ENCODE assay signal across 12 cellular contexts in the genomic region with DNA sequence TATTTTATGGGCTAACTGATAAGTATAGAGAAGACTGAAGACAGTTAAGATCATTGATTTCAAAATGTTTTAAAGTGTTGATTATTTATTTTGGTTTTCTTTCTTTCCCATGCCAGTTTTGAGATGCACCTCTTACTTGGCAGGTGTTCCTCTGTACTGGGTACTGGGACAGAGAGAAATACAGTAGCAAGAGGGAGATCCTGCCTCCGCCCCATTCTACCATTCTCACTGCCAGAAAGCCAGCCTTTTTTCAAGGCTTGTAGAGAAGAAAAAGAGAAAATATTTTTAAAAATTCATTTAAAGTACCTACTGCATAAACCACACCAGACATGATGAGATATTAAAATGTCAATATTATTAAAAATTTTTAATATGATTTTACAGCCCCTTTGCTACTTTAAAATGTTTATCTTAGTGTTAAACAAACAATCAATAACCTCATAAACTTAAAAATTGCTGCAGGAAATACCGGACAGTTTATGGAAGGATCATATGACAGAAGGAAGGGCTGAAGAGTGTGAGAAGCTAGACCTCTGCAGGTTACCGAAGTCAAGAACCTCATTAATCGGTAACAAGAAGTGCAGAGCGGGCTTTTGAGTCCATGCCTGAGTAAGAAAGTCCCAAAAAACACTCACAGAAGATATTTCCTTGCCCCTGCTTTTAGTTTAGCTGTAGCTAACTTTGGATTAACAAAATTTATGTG.
DNase-seq lines count a peak whose midpoint lies in the region; ATAC-seq and TF ChIP-seq lines count a peak whose summit lies in the region.
"Had no signal": no experiment of that assay in that cellular context is flagged by ENCODE, and none has a peak within 500 bp of the region (broad histone marks: within the 10 kb centered on the region; RNA-seq: fewer than 3 reads in every experiment).

No MANE protein-coding gene starts in this region.

- CTCF ChIA-PET in HEK293T (lab: Yijun Ruan, JAX) = interaction anchor here (1.1 kb wide), 1 partner anchor 67 kb away, joined by 3 read pairs; no protein-coding TSS in a partner anchor

- H3K27ac ChIP-seq in osteoblast (ENCODE audit: low read depth, low read length) = peak overlapping the region; percentile 88

- peak overlapping the region; percentile 86 for H3K9ac ChIP-seq in adipocyte (ENCODE audit: low read length)

- DNase-seq in CD1c-positive myeloid dendritic cell (ENCODE audit: extremely low spot score) (peak; percentile 2), HEK293T (ENCODE audit: extremely low spot score) (peak; percentile 35), adipocyte (ENCODE audit: low read depth) (no peak), osteoblast (ENCODE audit: insufficient read length, low spot score, missing footprints) (no peak), foreskin melanocyte (no peak)
- DNase-seq in stimulated activated CD4-positive, alpha-beta T cell treated with anti-CD3 and anti-CD28 coated beads, Interleukin-4, amount 100 ng/mL, for 4 hours = no peak
- DNase-seq: activated CD4-positive, alpha-beta T cell treated with anti-CD3 and anti-CD28 coated beads for 48 hours; NCI-H1092 treated with DMSO at 0.1 percent for 48 hours; stimulated activated CD4-positive, alpha-beta T cell treated with anti-CD3 and anti-CD28 coated beads, Interleukin-1b, Interleukin-23, amount 100 ng/mL, for 48 hours; stimulated activated naive CD8-positive, alpha-beta T cell treated with anti-CD3 and anti-CD28 coated beads, Interleukin-15, Interleukin-2, amounts not matched to agents 100 U/mL and 50 U/mL, for 24 hours had no signal

- H4K20me1 ChIP-seq in osteoblast (ENCODE audit: insufficient read depth, low read length) = no peaks in the 10 kb centered on the region

- H3K4me3 ChIP-seq in adipocyte (ENCODE audit: low read length) (peak overlapping the region; percentile 78), osteoblast (ENCODE audit: insufficient read depth, low read length) (peak overlapping the region; percentile 62)
- H3K4me3 ChIP-seq: lung had no signal

- H3K9me3 ChIP-seq in adipocyte (ENCODE audit: control insufficient read depth, low read length) = no peaks in the 10 kb centered on the region
- H3K9me3 ChIP-seq in osteoblast (ENCODE audit: low read depth, low read length) = no peaks in the 10 kb centered on the region

- peaks cover 3% of the 10 kb centered on the region for H3K79me2 ChIP-seq in osteoblast (ENCODE audit: insufficient read depth, low read length)

- H3K27me3 ChIP-seq in adipocyte (replicated peaks; ENCODE audit: control insufficient read depth, insufficient read depth, low read length) = no peaks in the 10 kb centered on the region
- no peaks in the 10 kb centered on the region for H3K27me3 ChIP-seq in osteoblast (ENCODE audit: insufficient read depth, low read length)

- POLR2A ChIA-PET in HEK293T (lab: Yijun Ruan, JAX) = no interaction called here

- peak overlapping the region; percentile 90 for H2AFZ ChIP-seq in osteoblast (ENCODE audit: low read length)

- H3K4me2 ChIP-seq in osteoblast (ENCODE audit: insufficient read depth, low read length) = peak overlapping the region; percentile 82

- TF ChIP-seq CTCF in osteoblast (IDR thresholded peaks at IDR 0.05; ENCODE audit: extremely low read depth, low read depth, low read length) = no peak

- H3K4me1 ChIP-seq in adipocyte (ENCODE audit: control insufficient read depth, insufficient read depth, low read length) (peaks cover 17% of the 10 kb centered on the region), osteoblast (ENCODE audit: insufficient read depth, low read length) (peaks cover 17% of the 10 kb centered on the region)

- H3K36me3 ChIP-seq in adipocyte (ENCODE audit: control insufficient read depth, insufficient read depth, low read length, severe bottlenecking) = no peaks in the 10 kb centered on the region
- no peaks in the 10 kb centered on the region for H3K36me3 ChIP-seq in osteoblast (ENCODE audit: insufficient read depth, low read length)

- ATAC-seq in GM19328 (IDR thresholded peaks at IDR 0.05; ENCODE audit: unreplicated experiment) = no peak
- ATAC-seq: stimulated activated naive CD8-positive, alpha-beta T cell treated with anti-CD3 and anti-CD28 coated beads, Interleukin-15, Interleukin-2, amounts not matched to agents 100 U/mL and 50 U/mL, for 24 hours had no signal

TF ChIP-seq in HEK293T, 16 proteins besides CTCF, POLR2A, EP300 and RAD21:
- TF ChIP-seq ARNT (IDR thresholded peaks at IDR 0.05) (no peak), PKNOX1 (IDR thresholded peaks at IDR 0.05) (peak; percentile 11; the same call in 1 of the 2 replicates), CTBP1 (IDR thresholded peaks at IDR 0.05; ENCODE audit: borderline replicate concordance) (0 out of 2 replicates have a peak, but pooled peaks have one; percentile 14), ELF4 (IDR thresholded peaks at IDR 0.05) (no peak)

Comparison
In these comparisons a context has a peak if more than half of its experiments do, and no peak if none do; other contexts are left out.
1. DNase-seq: peak in CD1c-positive myeloid dendritic cell (single experiment) and HEK293T (single experiment); none in adipocyte (single experiment), osteoblast (single experiment), stimulated activated CD4-positive, alpha-beta T cell treated with anti-CD3 and anti-CD28 coated beads, Interleukin-4, amount 100 ng/mL, for 4 hours (0 of 2) and foreskin melanocyte (single experiment).